25 cellular contexts compared by ENCODE assay signal in the genomic region with DNA sequence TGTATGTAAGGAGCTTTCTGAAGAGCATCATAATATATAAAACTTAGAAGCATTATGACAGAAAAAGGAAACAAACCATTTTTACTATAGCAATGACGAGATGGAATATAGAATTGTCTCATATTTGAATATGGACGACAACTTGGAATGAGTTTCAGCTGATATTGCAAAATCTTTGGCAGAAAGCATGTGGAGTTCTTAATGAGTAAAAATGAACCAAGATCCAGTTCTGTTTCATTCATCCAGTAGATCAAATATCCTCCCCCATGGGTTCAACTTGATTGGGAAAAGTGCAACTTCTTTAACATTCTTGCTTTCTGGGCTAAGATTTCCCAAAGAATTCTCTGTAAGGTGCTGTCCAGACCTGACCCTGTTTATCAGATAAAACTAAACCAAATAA.
A peak's percentile ranks its signal among the peaks of the same experiment; 100 is the strongest.
DNase-seq lines count a peak whose midpoint lies in the region; ATAC-seq, FAIRE-seq and TF ChIP-seq lines count a peak whose summit lies in the region.
"Had no signal": no experiment of that assay in that cellular context is flagged by ENCODE, and none has a peak within 500 bp of the region (broad histone marks: within the 10 kb centered on the region; RNA-seq: fewer than 3 reads in every experiment).

No MANE protein-coding gene starts in this region.

- H3K27me3 Mint-ChIP-seq in astrocyte (ENCODE audit: low read depth, unreplicated experiment): no peaks in the 10 kb centered on the region
- H3K27me3 Mint-ChIP-seq: activated naive CD8-positive, alpha-beta T cell; type B pancreatic cell had no signal

- 26 to 38% methylated on average over 2 of the region's 2 CpGs for WGBS in GM23248 (ENCODE audit: low coverage in 1 of 2, low lambda C conversion rate in 2 of 2, missing lambda C conversion rate in 2 of 2), 2 experiments

- no peaks in the 10 kb centered on the region for H3K9me3 ChIP-seq in GM23248 (ENCODE audit: low read depth)
- H3K9me3 ChIP-seq in astrocyte (ENCODE audit: insufficient read depth, low read depth, low read length): no peaks in the 10 kb centered on the region
- H3K9me3 ChIP-seq: body of pancreas, gastrocnemius medialis, MG63 had no signal

- H4K20me1 ChIP-seq in GM23248 (ENCODE audit: insufficient read depth) (no peaks in the 10 kb centered on the region), astrocyte (ENCODE audit: insufficient read depth, low read length) (no peaks in the 10 kb centered on the region)

- H3K4me1 ChIP-seq in GM23248 (ENCODE audit: insufficient read depth): peaks cover 60% of the 10 kb centered on the region
- H3K4me1 ChIP-seq in astrocyte (ENCODE audit: insufficient read depth, low read length): peaks cover 34% of the 10 kb centered on the region
- H3K4me1 ChIP-seq: gastrocnemius medialis had no signal

- H3K79me2 ChIP-seq in GM23248 (ENCODE audit: insufficient read depth): no peaks in the 10 kb centered on the region
- H3K79me2 ChIP-seq in astrocyte (ENCODE audit: insufficient read depth, low read length): no peaks in the 10 kb centered on the region

- FAIRE-seq in astrocyte (lab: Jason Lieb, UNC): no peak
- FAIRE-seq: GM19239 had no signal

- peak overlapping the region; percentile 11; the same call in 1 of the 2 replicates for H3K4me3 ChIP-seq in GM23248
- no peak overlapping the region for H3K4me3 ChIP-seq in astrocyte (ENCODE audit: insufficient read depth, low read depth, low read length)
- no peak overlapping the region for H3K4me3 ChIP-seq in fibroblast of mammary gland (ENCODE audit: control insufficient read depth, low read depth, low read length)
- H3K4me3 ChIP-seq: body of pancreas, coronary artery, gastrocnemius medialis, MG63 had no signal

- H3K9ac ChIP-seq in GM23248: no peak overlapping the region
- peak overlapping the region; percentile 60 for H3K9ac ChIP-seq in astrocyte (ENCODE audit: low read length)

- H3K36me3 ChIP-seq in GM23248 (ENCODE audit: low read depth): no peaks in the 10 kb centered on the region
- no peaks in the 10 kb centered on the region for H3K36me3 ChIP-seq in astrocyte (ENCODE audit: insufficient read depth, low read length)
- H3K36me3 ChIP-seq: gastrocnemius medialis, MG63, WERI-Rb-1 had no signal

- H3K4me3 Mint-ChIP-seq in astrocyte (ENCODE audit: unreplicated experiment): no peak overlapping the region
- H3K4me3 Mint-ChIP-seq: activated naive CD8-positive, alpha-beta T cell; IgD-negative memory B cell; type B pancreatic cell had no signal

- H3K9me3 Mint-ChIP-seq in astrocyte (ENCODE audit: unreplicated experiment): no peaks in the 10 kb centered on the region
- H3K9me3 Mint-ChIP-seq: IgD-negative memory B cell, type B pancreatic cell had no signal

- no peaks in the 10 kb centered on the region for H3K9me2 ChIP-seq in GM23248 (ENCODE audit: insufficient read depth)

- H2AFZ ChIP-seq in GM23248 (no peak overlapping the region), astrocyte (ENCODE audit: low read depth, low read length) (no peak overlapping the region)

- H3K36me3 Mint-ChIP-seq in astrocyte (ENCODE audit: low read depth, unreplicated experiment): no peaks in the 10 kb centered on the region
- H3K36me3 Mint-ChIP-seq: activated naive CD8-positive, alpha-beta T cell; IgD-negative memory B cell had no signal

- no peak for TF ChIP-seq CTCF in astrocyte (IDR thresholded peaks at IDR 0.05; ENCODE audit: insufficient read depth, low read depth, low read length)
- TF ChIP-seq CTCF in fibroblast of mammary gland (conservative IDR thresholded peaks at IDR 0.05; ENCODE audit: control insufficient read depth, insufficient read depth, low read depth, low read length): no peak

- peak; percentile 31 for DNase-seq in GM23248
- DNase-seq in astrocyte (ENCODE audit: low read depth): peak; percentile 29
- peak; percentile 71 for DNase-seq in fibroblast of mammary gland (ENCODE audit: low read depth)
- DNase-seq in sciatic nerve (ENCODE audit: low spot score): no peak
- DNase-seq in NCI-H1436 (lab: John Stamatoyannopoulos, UW): no peak
- DNase-seq in activated CD4-positive, alpha-beta T cell treated with anti-CD3 and anti-CD28 coated beads for 4 hours: no peak
- DNase-seq: body of pancreas; C1 segment of cervical spinal cord; gastrocnemius medialis; islet precursor cell; NCI-H1417; NCI-H2107; NCI-H446 treated with DMSO at 0.1 percent for 48 hours; stimulated activated CD4-positive, alpha-beta T cell treated with anti-CD3 and anti-CD28 coated beads, Interleukin-12 subunit alpha, Interleukin-12 subunit beta, amount 100 ng/mL, for 4 hours; stimulated activated CD4-positive, alpha-beta T cell treated with anti-CD3 and anti-CD28 coated beads, Interleukin-4, amount 100 ng/mL, for 4 hours; stimulated activated naive CD8-positive, alpha-beta T cell treated with anti-CD3 and anti-CD28 coated beads, Interleukin-15, Interleukin-2, amounts not matched to agents 100 U/mL and 50 U/mL, for 24 hours; WERI-Rb-1 had no signal

- H3F3A ChIP-seq in GM23248 (ENCODE audit: insufficient read depth): peaks cover 41% of the 10 kb centered on the region

- intact Hi-C loops in sciatic nerve (cut with DNase I): no loop called here

- H3K27ac ChIP-seq in GM23248: peak overlapping the region; percentile 58
- H3K27ac ChIP-seq in astrocyte (ENCODE audit: low read depth, low read length): peak overlapping the region; percentile 90
- H3K27ac ChIP-seq: body of pancreas, WERI-Rb-1 had no signal

- peaks cover 43% of the 10 kb centered on the region for H3K4me1 Mint-ChIP-seq in astrocyte (ENCODE audit: low read depth, unreplicated experiment)

- H3K4me2 ChIP-seq in GM23248 (ENCODE audit: unreplicated experiment) (peak overlapping the region; percentile 61), astrocyte (ENCODE audit: low read length) (peak overlapping the region; percentile 47)

- H3K27me3 ChIP-seq in GM23248 (replicated peaks; ENCODE audit: insufficient read depth) (no peaks in the 10 kb centered on the region), astrocyte (ENCODE audit: insufficient read depth, low read length) (no peaks in the 10 kb centered on the region)
- H3K27me3 ChIP-seq: body of pancreas, gastrocnemius medialis, MG63 had no signal

- H3K27ac Mint-ChIP-seq in astrocyte (ENCODE audit: unreplicated experiment): no peak overlapping the region
- H3K27ac Mint-ChIP-seq: activated naive CD8-positive, alpha-beta T cell; IgD-negative memory B cell had no signal

- peak; percentile 56 for ATAC-seq in sciatic nerve
- no peak for ATAC-seq in GM21381 (IDR thresholded peaks at IDR 0.05; ENCODE audit: unreplicated experiment)
- ATAC-seq in GM21576 (IDR thresholded peaks at IDR 0.05; ENCODE audit: unreplicated experiment): no peak
- ATAC-seq: body of pancreas; stimulated activated naive CD8-positive, alpha-beta T cell treated with anti-CD3 and anti-CD28 coated beads, Interleukin-15, Interleukin-2, amounts not matched to agents 100 U/mL and 50 U/mL, for 24 hours had no signal

- in situ Hi-C loops in GM23248 (cut with MboI): loop anchor here (25.0 kb wide), 1 partner anchor 1147 kb away; a partner anchor contains a TSS

Comparison
In these comparisons a context has a peak if more than half of its experiments do, and no peak if none do; other contexts are left out.
1. DNase-seq: peak in GM23248 (single experiment), astrocyte (single experiment) and fibroblast of mammary gland (single experiment); none in sciatic nerve (single experiment), NCI-H1436 (single experiment) and activated CD4-positive, alpha-beta T cell treated with anti-CD3 and anti-CD28 coated beads for 4 hours (0 of 2).